In genomic region chr10:91635401-91636400, GRCh38 we compare ENCODE assay signal across 8 cellular contexts. TPM values are rescaled to one million over a fixed set of nuclear protein-coding genes. Genes with fewer than 3 reads are reported as not detected.
DNase-seq lines count a peak whose midpoint lies in the region; ATAC-seq, FAIRE-seq and TF ChIP-seq lines count a peak whose summit lies in the region.

No MANE protein-coding gene starts in this region.

- DNase-seq in GM12864 (ENCODE audit: low read depth) (peak; percentile 4), NAMALWA (ENCODE audit: low spot score) (peak; percentile 74), SKM-1 (lab: John Stamatoyannopoulos, UW; ENCODE audit: unreplicated experiment) (peak; percentile 77), breast epithelium (ENCODE audit: low spot score in 2 of 2) (peak in 1 of 2 donors; percentile 57), keratinocyte (ENCODE audit: low read depth, low spot score) (peak; percentile 50)
- peak; percentile 36 to 46 for DNase-seq in stimulated activated CD4-positive, alpha-beta T cell treated with anti-CD3 and anti-CD28 coated beads, Interleukin-2, amount 100 ng/mL, for 48 hours

- H3K79me2 ChIP-seq in ACC112 (ENCODE audit: control insufficient read depth, insufficient read depth, low read length, unreplicated experiment) = peaks cover 20% of the 10 kb centered on the region
- H3K79me2 ChIP-seq in keratinocyte (ENCODE audit: control insufficient read depth, insufficient read depth, low read length) = no peaks in the 10 kb centered on the region

- no peak for TF ChIP-seq POLR2A in breast epithelium (IDR thresholded peaks at IDR 0.05)

- H3K4me2 ChIP-seq in keratinocyte (ENCODE audit: control insufficient read depth, extremely low read depth, insufficient read depth, low read depth, low read length) = no peak overlapping the region

- H3K36me3 ChIP-seq in ACC112 (ENCODE audit: insufficient read depth, low read length) (peaks cover 7% of the 10 kb centered on the region), breast epithelium (no peaks in the 10 kb centered on the region), keratinocyte (ENCODE audit: control insufficient read depth in 2 of 2, extremely low read depth in 1 of 2, insufficient read depth in 2 of 2, low read length in 2 of 2) (peaks cover 0 to 1% of the 10 kb centered on the region in 2 experiments)

- ATAC-seq in HG03521 (IDR thresholded peaks at IDR 0.05; ENCODE audit: unreplicated experiment) = no peak

- peak; percentile 85 for FAIRE-seq in keratinocyte (lab: Jason Lieb, UNC)

- H3K9ac ChIP-seq in keratinocyte (ENCODE audit: control insufficient read depth, extremely low read depth, insufficient read depth, low read length) = no peak overlapping the region

- no peaks in the 10 kb centered on the region for H4K20me1 ChIP-seq in keratinocyte (ENCODE audit: control insufficient read depth, extremely low read depth, insufficient read depth, low read length)

- peak; percentile 68 for TF ChIP-seq CTCF in GM12864 (IDR thresholded peaks at IDR 0.05; ENCODE audit: low read depth, low read length, missing control alignments)
- TF ChIP-seq CTCF in breast epithelium (IDR thresholded peaks at IDR 0.05) = peak; percentile 56 to 83 (median 81)
- peak; percentile 67 to 87 (median 84) for TF ChIP-seq CTCF in keratinocyte (optimal IDR thresholded peaks at IDR 0.05 in 1 of 3, IDR thresholded peaks at IDR 0.05 in 1 of 3, conservative IDR thresholded peaks at IDR 0.05 in 1 of 3; ENCODE audit: extremely low read depth in 1 of 3, insufficient read depth in 2 of 3, low read length in 3 of 3)

- H3K27ac ChIP-seq in ACC112 (ENCODE audit: low read depth, low read length) = no peak overlapping the region
- no peak overlapping the region for H3K27ac ChIP-seq in breast epithelium
- no peak overlapping the region for H3K27ac ChIP-seq in keratinocyte (ENCODE audit: control insufficient read depth, insufficient read depth, low read length)

- no peaks in the 10 kb centered on the region for H3K9me3 ChIP-seq in breast epithelium
- H3K9me3 ChIP-seq in keratinocyte (ENCODE audit: control insufficient read depth, low read depth, low read length) = no peaks in the 10 kb centered on the region

- dilution Hi-C loops in keratinocyte (cut with MboI; ENCODE audit: extremely low pct_ligation_motif_present, low sequenced_read_pairs) = no loop called here

- no peaks in the 10 kb centered on the region for H3K27me3 ChIP-seq in ACC112 (ENCODE audit: insufficient read depth, low read length)
- H3K27me3 ChIP-seq in breast epithelium = no peaks in the 10 kb centered on the region
- no peaks in the 10 kb centered on the region for H3K27me3 ChIP-seq in keratinocyte (ENCODE audit: control insufficient read depth, extremely low read depth, insufficient read depth, low read length)

- intact Hi-C loops in breast epithelium (cut with DNase I; ENCODE audit: low total_unique reads) = no loop called here

- peaks cover 20% of the 10 kb centered on the region for H3K4me1 ChIP-seq in ACC112 (ENCODE audit: control insufficient read depth, insufficient read depth, low read length, unreplicated experiment)
- H3K4me1 ChIP-seq in breast epithelium = peaks cover 0 to 4% of the 10 kb centered on the region in 2 donors
- H3K4me1 ChIP-seq in keratinocyte (ENCODE audit: control insufficient read depth, extremely low read depth, insufficient read depth, low read length) = peaks cover 17% of the 10 kb centered on the region

- H3K4me3 ChIP-seq in ACC112 (ENCODE audit: low read depth, low read length) = no peak overlapping the region
- no peak overlapping the region for H3K4me3 ChIP-seq in GM12864 (ENCODE audit: low read depth, low read length)
- no peak overlapping the region for H3K4me3 ChIP-seq in breast epithelium
- H3K4me3 ChIP-seq in keratinocyte (ENCODE audit: control insufficient read depth in 2 of 3, extremely low read depth in 1 of 3, insufficient read depth in 2 of 3, low read depth in 1 of 3, low read length in 3 of 3) = no peak overlapping the region

- no peaks in the 10 kb centered on the region for H3K9me1 ChIP-seq in keratinocyte (ENCODE audit: control insufficient read depth, extremely low read depth, insufficient read depth, low read length)

- H2AFZ ChIP-seq in ACC112 (ENCODE audit: low read length, unreplicated experiment) (peak overlapping the region; percentile 93), keratinocyte (ENCODE audit: control insufficient read depth, low read length) (peak overlapping the region; percentile 54)

RNA-seq across cellular contexts. Expression of gene PPP1R3C, which starts 2.8 kb away (rescaled TPM):
- total RNA-seq in breast epithelium = 10 to 100 TPM in 2 of 3 donors, 1 to 10 TPM in 1; 9.4 to 48.1 (median 14.4) TPM
- polyA plus RNA-seq in keratinocyte = 3.2 to 8.9 TPM (median 7.3 TPM) in 3 replicates
- polyA plus RNA-seq in keratinocyte (2011; ENCODE audit: low read depth) = 2.5 TPM
- polyA plus RNA-seq in keratinocyte (2011; cell fraction: cytosol; rRNA removed) = 3.6 and 5.0 TPM in 2 replicates
- polyA plus RNA-seq in keratinocyte (2011; cell fraction: nucleus; rRNA removed) = 8.2 and 8.5 TPM in 2 replicates
- 3.0 and 9.3 TPM in 2 replicates for polyA plus RNA-seq in keratinocyte (2012; ENCODE audit: low replicate concordance)
- polyA minus RNA-seq in keratinocyte = 1.4 to 15.8 TPM (median 9.8 TPM) in 3 replicates
- polyA minus RNA-seq in keratinocyte (2011; cell fraction: cytosol; rRNA and poly(A)+ RNA removed) = 4.6 TPM
- polyA minus RNA-seq in keratinocyte (2011; cell fraction: nucleus; rRNA and poly(A)+ RNA removed) = 6.4 and 11.6 TPM in 2 replicates
